ENCODE assay signal across 8 cellular contexts in genomic region chr4:57163530-57164459, GRCh38. TPM values are rescaled to one million over a fixed set of nuclear protein-coding genes. Genes with fewer than 3 reads are reported as not detected.
DNase-seq lines count a peak whose midpoint lies in the region; ATAC-seq and TF ChIP-seq lines count a peak whose summit lies in the region.

No MANE protein-coding gene starts in this region.

- DNase-seq in NCI-H1417 (lab: John Stamatoyannopoulos, UW) (peak; percentile 75 to 92 (median 85)), right atrium auricular region (ENCODE audit: low spot score) (peak; percentile 87), prostate gland (ENCODE audit: low spot score) (peak; percentile 66)

- TF ChIP-seq POLR2A in prostate gland (IDR thresholded peaks at IDR 0.05) = no peak

- TF ChIP-seq CTCF in GM12875 (IDR thresholded peaks at IDR 0.05; ENCODE audit: borderline replicate concordance, insufficient read depth, low read depth, low read length) = peak; percentile 95
- TF ChIP-seq CTCF in right atrium auricular region (IDR thresholded peaks at IDR 0.05) = peak; percentile 87 to 89
- TF ChIP-seq CTCF in prostate gland (IDR thresholded peaks at IDR 0.05) = peak; percentile 56 to 88 (median 84)

- WGBS in prostate gland = 2% methylated on average over 61 of the region's 61 CpGs
- 2% methylated on average over 61 of the region's 61 CpGs for WGBS in urinary bladder

- peaks cover 5% of the 10 kb centered on the region for H3K4me1 Mint-ChIP-seq in T-helper 1 cell treated with Interleukin-12 subunit alpha and Interleukin-12 subunit beta and Interleukin-4 antibody, amounts not matched to agents 30 μg/mL and 1 μg/mL, for 36 hours (ENCODE audit: low read depth)

- peaks cover 34% of the 10 kb centered on the region for H3K27me3 Mint-ChIP-seq in T-helper 1 cell treated with Interleukin-12 subunit alpha and Interleukin-12 subunit beta and Interleukin-4 antibody, amounts not matched to agents 30 μg/mL and 1 μg/mL, for 36 hours (ENCODE audit: low read depth)

- no peaks in the 10 kb centered on the region for H3K36me3 Mint-ChIP-seq in T-helper 1 cell treated with Interleukin-12 subunit alpha and Interleukin-12 subunit beta and Interleukin-4 antibody, amounts not matched to agents 30 μg/mL and 1 μg/mL, for 36 hours (ENCODE audit: low read depth)

- no peaks in the 10 kb centered on the region for H3K9me3 Mint-ChIP-seq in T-helper 1 cell treated with Interleukin-12 subunit alpha and Interleukin-12 subunit beta and Interleukin-4 antibody, amounts not matched to agents 30 μg/mL and 1 μg/mL, for 36 hours

- H3K9me3 ChIP-seq in right atrium auricular region (no peaks in the 10 kb centered on the region), prostate gland (no peaks in the 10 kb centered on the region)

- peak overlapping the region; percentile 76 for H3K27ac ChIP-seq in angular gyrus (ENCODE audit: low read depth, low read length)
- H3K27ac ChIP-seq in right atrium auricular region = peak overlapping the region; percentile 67 to 76
- peak overlapping the region; percentile 45 to 46 for H3K27ac ChIP-seq in prostate gland
- H3K27ac ChIP-seq in urinary bladder (ENCODE audit: low read depth) = no peak overlapping the region

- no peak overlapping the region for H3K27ac Mint-ChIP-seq in T-helper 1 cell treated with Interleukin-12 subunit alpha and Interleukin-12 subunit beta and Interleukin-4 antibody, amounts not matched to agents 30 μg/mL and 1 μg/mL, for 36 hours

- H3K4me1 ChIP-seq in right atrium auricular region (peaks cover 0 to 8% of the 10 kb centered on the region in 2 donors), prostate gland (replicated peaks) (no peaks in the 10 kb centered on the region), urinary bladder (ENCODE audit: insufficient read depth) (no peaks in the 10 kb centered on the region)

- H3K4me3 ChIP-seq in GM12875 (ENCODE audit: low read depth, low read length) = peak overlapping the region; percentile 56
- peak overlapping the region; percentile 42 to 63 for H3K4me3 ChIP-seq in right atrium auricular region
- H3K4me3 ChIP-seq in prostate gland = peak overlapping the region; percentile 29 to 44
- H3K4me3 ChIP-seq in urinary bladder (ENCODE audit: low read depth, low read length) = peak overlapping the region; percentile 45

- no peaks in the 10 kb centered on the region for H3K27me3 ChIP-seq in right atrium auricular region
- no peaks in the 10 kb centered on the region for H3K27me3 ChIP-seq in prostate gland (replicated peaks; ENCODE audit: insufficient read depth)

- peak overlapping the region; percentile 83 for H3K4me3 Mint-ChIP-seq in T-helper 1 cell treated with Interleukin-12 subunit alpha and Interleukin-12 subunit beta and Interleukin-4 antibody, amounts not matched to agents 30 μg/mL and 1 μg/mL, for 36 hours

- H3K36me3 ChIP-seq in right atrium auricular region = no peaks in the 10 kb centered on the region
- H3K36me3 ChIP-seq in prostate gland = no peaks in the 10 kb centered on the region
- no peaks in the 10 kb centered on the region for H3K36me3 ChIP-seq in urinary bladder (ENCODE audit: insufficient read depth)

- ATAC-seq in HG02798 (IDR thresholded peaks at IDR 0.05; ENCODE audit: poor library complexity, unreplicated experiment) = peak; percentile 96

- intact Hi-C loops in prostate gland (cut with DNase I) = loop anchor here (1.0 to 5.0 kb wide), 2 partner anchors 41 to 125 kb away; no protein-coding TSS in a partner anchor

RNA-seq across cellular contexts. Expression of gene IGFBP7, which starts 53.6 kb away (rescaled TPM):
- 100 to 1,000 TPM; 866 to 898 TPM for total RNA-seq in right atrium auricular region
- total RNA-seq in prostate gland = 1,000 to 10,000 TPM in 1 of 2 donors, 100 to 1,000 TPM in 1; 322 to 1,366 TPM
- 288 TPM for total RNA-seq in urinary bladder
- polyA plus RNA-seq in urinary bladder = 1,554 TPM
